ENCODE assay signal across 8 cellular contexts in the genomic region with DNA sequence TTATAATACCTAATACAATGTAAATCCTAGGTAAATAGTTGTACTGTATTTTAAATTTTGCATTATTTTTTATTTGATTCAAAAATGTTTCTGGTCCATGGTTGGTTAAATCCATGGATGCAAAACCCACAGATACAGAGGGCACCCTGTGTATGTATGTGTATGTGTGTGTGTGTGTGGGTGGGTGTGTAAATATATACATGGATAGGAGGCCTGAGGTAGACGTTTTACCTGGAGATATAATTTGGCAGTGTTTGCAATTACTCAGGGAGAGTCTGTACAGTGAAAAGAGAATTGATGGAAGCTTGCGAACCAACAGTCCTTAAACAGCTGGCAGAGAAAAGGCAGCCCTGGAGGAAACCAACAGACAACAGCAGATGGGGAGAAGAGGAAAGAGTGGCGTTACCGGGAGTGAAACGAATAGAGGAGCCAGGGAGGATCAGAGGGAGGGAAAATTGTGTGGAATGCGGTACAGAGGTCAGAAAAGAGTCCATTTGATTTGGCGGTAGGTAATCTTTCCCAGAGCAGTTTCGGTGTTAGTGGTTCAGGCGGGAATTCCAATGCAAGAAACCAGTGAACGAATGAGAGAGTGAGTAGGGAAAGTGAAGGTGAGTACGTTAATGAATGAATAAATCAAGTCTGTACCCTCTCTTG. TPM values are rescaled to one million over a fixed set of nuclear protein-coding genes. Genes with fewer than 3 reads are reported as not detected.
DNase-seq lines count a peak whose midpoint lies in the region; ATAC-seq and TF ChIP-seq lines count a peak whose summit lies in the region.

No MANE protein-coding gene starts in this region.

- H3K4me1 ChIP-seq in spleen, result peaks cover 25 to 53% (median 38%) of the 10 kb centered on the region in 6 donors

- intact Hi-C loops in spleen (cut with DNase I; ENCODE audit: low total_unique reads), result loop anchor here (10.0 kb wide), 1 partner anchor 111 kb away; a partner anchor contains a TSS

- WGBS in spleen, 5 donors, result 7 to 13% (median 11%) methylated on average over 11 of the region's 11 CpGs

- H3K9me3 ChIP-seq in iPS-18c (ENCODE audit: control insufficient read depth, insufficient read depth, low read length) (no peaks in the 10 kb centered on the region), spleen (no peaks in the 10 kb centered on the region)

- DNase-seq in GM12864 (ENCODE audit: low read depth) (no peak), NCI-H146 (lab: John Stamatoyannopoulos, UW) (peak; percentile 43), amniotic epithelial cell (ENCODE audit: low read depth) (peak; percentile 48), spleen (no peak)

- peak overlapping the region; percentile 93 to 97 (median 95) for H3K27ac ChIP-seq in spleen

- TF ChIP-seq POLR2A in spleen (IDR thresholded peaks at IDR 0.05), result no peak
- TF ChIP-seq POLR2A in GM18505 (IDR thresholded peaks at IDR 0.05; ENCODE audit: borderline replicate concordance, extremely low read depth, insufficient read depth, insufficient read length), result no peak

- ATAC-seq in GM18505 (IDR thresholded peaks at IDR 0.05; ENCODE audit: unreplicated experiment), result no peak
- ATAC-seq in HG03457 (IDR thresholded peaks at IDR 0.05; ENCODE audit: unreplicated experiment), result no peak
- ATAC-seq in GM18870 (IDR thresholded peaks at IDR 0.05; ENCODE audit: unreplicated experiment), result no peak

- H3K4me3 ChIP-seq in GM12864 (ENCODE audit: low read depth, low read length) (peak overlapping the region; percentile 88), iPS-18c (ENCODE audit: insufficient read depth, low read depth, low read length) (peak overlapping the region; percentile 82; the same call in 1 of the 2 replicates), spleen (peak overlapping the region; percentile 65 to 99 (median 86))

- TF ChIP-seq CTCF in GM12864 (IDR thresholded peaks at IDR 0.05; ENCODE audit: low read depth, low read length, missing control alignments) (no peak), spleen (IDR thresholded peaks at IDR 0.05 in 8 of 11, conservative IDR thresholded peaks at IDR 0.05 in 3 of 11) (peak in 1 of 11 experiments; percentile 3)

- peaks cover 0 to 8% (median 0%) of the 10 kb centered on the region in 6 donors for H3K36me3 ChIP-seq in spleen

- H3K27me3 ChIP-seq in spleen (replicated peaks in 1 of 7), result no peaks in the 10 kb centered on the region

RNA-seq across cellular contexts. Expression of a gene that starts 47.9 kb away (rescaled TPM):
- total RNA-seq in spleen, result 10 to 100 TPM in 6 of 7 donors, 1 to 10 TPM in 1; 9.9 to 50.1 (median 18.6) TPM
- 10 to 100 TPM; 16.4 to 26.8 (median 16.6) TPM for polyA plus RNA-seq in spleen

Comparison
In these comparisons a context has a peak if more than half of its experiments do, and no peak if none do; other contexts are left out.
1. DNase-seq: peak in NCI-H146 (single experiment) and amniotic epithelial cell (single experiment); none in GM12864 (single experiment) and spleen (single experiment).
2. Peak in every context shown above with its lines, with median percentiles within 50 percentile points of each other: H3K4me3 ChIP-seq.